ENCODE assay signal across 8 cellular contexts in the genomic region with DNA sequence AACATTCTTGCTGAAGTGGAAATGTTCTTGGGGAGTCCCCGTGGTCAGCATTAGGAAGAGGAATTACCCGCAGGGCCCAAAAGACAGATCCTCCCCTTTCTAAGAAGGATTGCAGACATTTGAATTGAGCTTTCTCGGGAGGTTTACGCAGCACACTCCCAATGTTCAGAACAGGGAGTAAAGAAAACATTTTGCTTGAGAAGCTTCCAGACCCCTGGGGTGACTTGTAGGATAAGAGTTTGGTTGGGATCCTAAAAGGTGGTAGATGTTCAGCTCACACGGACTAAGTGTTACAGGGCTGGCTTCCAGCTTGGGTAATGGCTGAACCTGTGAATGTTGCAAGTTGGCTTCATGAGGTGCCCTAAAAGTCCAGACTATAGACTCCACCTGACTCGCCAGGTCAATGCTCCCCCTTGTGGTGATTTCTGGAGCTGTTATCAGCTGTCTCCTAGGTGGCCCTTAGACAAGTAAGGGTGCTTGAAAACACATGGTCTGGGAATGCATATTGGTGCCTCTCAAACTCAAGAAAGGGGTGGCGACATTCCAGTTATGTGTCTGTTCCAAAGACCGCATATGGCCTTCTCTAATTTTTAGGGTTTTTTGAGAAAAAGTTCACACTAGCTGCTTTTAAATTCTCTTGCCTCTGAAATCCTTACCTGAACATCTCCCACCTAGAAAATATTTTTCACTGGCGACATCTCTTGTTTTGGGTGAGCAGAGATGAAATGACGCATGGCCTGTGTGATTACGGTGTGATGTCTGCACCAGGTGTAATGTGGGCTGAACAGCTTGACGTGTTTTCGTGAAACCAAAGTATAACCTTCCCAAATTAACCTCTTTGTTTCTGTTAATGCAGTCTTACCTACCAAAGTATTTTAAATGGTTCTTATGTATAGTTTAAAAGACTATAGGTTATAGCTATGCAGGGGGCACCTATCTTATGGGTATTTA.
DNase-seq lines count a peak whose midpoint lies in the region; ATAC-seq, FAIRE-seq and TF ChIP-seq lines count a peak whose summit lies in the region.

No MANE protein-coding gene starts in this region.

- no peaks in the 10 kb centered on the region for H3K79me2 ChIP-seq in smooth muscle cell (ENCODE audit: low read depth)

- FAIRE-seq in RCC 7860 (lab: Jason Lieb, UNC) = no peak

- H3K9me3 ChIP-seq in left ventricle myocardium inferior (replicated peaks) = no peaks in the 10 kb centered on the region
- no peaks in the 10 kb centered on the region for H3K9me3 ChIP-seq in smooth muscle cell (replicated peaks; ENCODE audit: low read depth)

- no peaks in the 10 kb centered on the region for H3F3A ChIP-seq in smooth muscle cell (ENCODE audit: low read depth)

- H3K4me3 ChIP-seq in left ventricle myocardium inferior (no peak overlapping the region), smooth muscle cell (no peak overlapping the region)

- H3K4me1 ChIP-seq in left ventricle myocardium inferior = peaks cover 5% of the 10 kb centered on the region
- H3K4me1 ChIP-seq in smooth muscle cell (ENCODE audit: low read depth) = peaks cover 9% of the 10 kb centered on the region

- CTCF ChIA-PET in Calu3 (lab: Charles Lee) = interaction anchor here (0.6 to 1.4 kb wide), 8 partner anchors 13 to 568 kb away, joined by 3 to 8 read pairs (median 4); no protein-coding TSS in a partner anchor
- CTCF ChIA-PET in activated naive CD4-positive, alpha-beta T cell treated with anti-CD3 and anti-CD28 coated beads for 36 hours (lab: Charles Lee) = interaction anchor here (0.5 to 2.7 kb wide), 28 partner anchors 10 to 568 kb away, joined by 3 to 19 read pairs (median 4); no protein-coding TSS in a partner anchor

- H3K9me3 Mint-ChIP-seq in Calu3 (ENCODE audit: low read depth, unreplicated experiment) = no peaks in the 10 kb centered on the region
- H3K9me3 Mint-ChIP-seq in activated naive CD4-positive, alpha-beta T cell treated with anti-CD3 and anti-CD28 coated beads for 36 hours = no peaks in the 10 kb centered on the region

- TF ChIP-seq CTCF in Calu3 (IDR thresholded peaks at IDR 0.05; ENCODE audit: unreplicated experiment) (peak; percentile 58), left ventricle myocardium inferior (IDR thresholded peaks at IDR 0.05; ENCODE audit: borderline replicate concordance) (peak; percentile 78), smooth muscle cell (IDR thresholded peaks at IDR 0.05; ENCODE audit: borderline replicate concordance, insufficient read depth, poor library complexity, severe bottlenecking) (peak; percentile 83)

- H2AFZ ChIP-seq in smooth muscle cell (ENCODE audit: low read depth) = no peak overlapping the region

- H3K27me3 ChIP-seq in left ventricle myocardium inferior (ENCODE audit: low read depth) (peaks cover 6% of the 10 kb centered on the region), smooth muscle cell (ENCODE audit: low read depth) (peaks cover 9% of the 10 kb centered on the region)

- intact Hi-C loops in Calu3 (cut with micrococcal nuclease; ENCODE audit: unreplicated experiment) = loop anchor here (1.0 kb wide), 2 partner anchors 546 to 568 kb away; no protein-coding TSS in a partner anchor
- intact Hi-C loops in activated naive CD4-positive, alpha-beta T cell treated with anti-CD3 and anti-CD28 coated beads for 36 hours (cut with micrococcal nuclease) = loop anchor here (1.0 kb wide), 2 partner anchors 546 to 568 kb away; no protein-coding TSS in a partner anchor
- intact Hi-C loops in left ventricle myocardium inferior (cut with micrococcal nuclease) = no loop called here

- H3K36me3 ChIP-seq in left ventricle myocardium inferior = no peaks in the 10 kb centered on the region
- no peaks in the 10 kb centered on the region for H3K36me3 ChIP-seq in smooth muscle cell (ENCODE audit: low read depth)

- no TSS peak for BruUV-seq in Calu3 (replicated peaks; lab: Mats Ljungman, UMichigan)

- ATAC-seq in GM19438 (IDR thresholded peaks at IDR 0.05; ENCODE audit: low read depth, unreplicated experiment) (peak; percentile 75), HG03520 (IDR thresholded peaks at IDR 0.05; ENCODE audit: unreplicated experiment) (peak; percentile 91)

- H3K9ac ChIP-seq in smooth muscle cell (ENCODE audit: low read depth) = no peak overlapping the region

- no peaks in the 10 kb centered on the region for H3K4me1 Mint-ChIP-seq in Calu3 (ENCODE audit: low read depth, unreplicated experiment)
- no peaks in the 10 kb centered on the region for H3K4me1 Mint-ChIP-seq in activated naive CD4-positive, alpha-beta T cell treated with anti-CD3 and anti-CD28 coated beads for 36 hours (ENCODE audit: low read depth)

- no peaks in the 10 kb centered on the region for H4K20me1 ChIP-seq in smooth muscle cell (ENCODE audit: low read depth)

- no peak overlapping the region for H3K4me3 Mint-ChIP-seq in Calu3 (ENCODE audit: low read depth, unreplicated experiment)
- H3K4me3 Mint-ChIP-seq in activated naive CD4-positive, alpha-beta T cell treated with anti-CD3 and anti-CD28 coated beads for 36 hours = no peak overlapping the region

- DNase-seq in Calu3 (peak; percentile 81), SHP77 treated with DMSO at 0.1 percent for 48 hours (lab: John Stamatoyannopoulos, UW) (peak; percentile 55), left ventricle myocardium inferior (peak; percentile 22), smooth muscle cell (lab: John Stamatoyannopoulos, UW; ENCODE audit: unreplicated experiment) (peak; percentile 3), RCC 7860 (ENCODE audit: low spot score) (no peak)
- peak; percentile 81 for DNase-seq in activated naive CD4-positive, alpha-beta T cell treated with anti-CD3 and anti-CD28 coated beads for 36 hours

- 71% methylated on average over 13 of the region's 13 CpGs for WGBS in smooth muscle cell (ENCODE audit: low lambda C conversion rate)

- H3K27ac ChIP-seq in left ventricle myocardium inferior (replicated peaks) = no peak overlapping the region
- no peak overlapping the region for H3K27ac ChIP-seq in smooth muscle cell (ENCODE audit: low read depth)

- H3K36me3 Mint-ChIP-seq in Calu3 (ENCODE audit: insufficient read depth, unreplicated experiment) = no peaks in the 10 kb centered on the region
- H3K36me3 Mint-ChIP-seq in activated naive CD4-positive, alpha-beta T cell treated with anti-CD3 and anti-CD28 coated beads for 36 hours (ENCODE audit: low read depth) = no peaks in the 10 kb centered on the region

- H3K4me2 ChIP-seq in smooth muscle cell = no peak overlapping the region

- no peak overlapping the region for H3K27ac Mint-ChIP-seq in Calu3 (ENCODE audit: unreplicated experiment)
- H3K27ac Mint-ChIP-seq in activated naive CD4-positive, alpha-beta T cell treated with anti-CD3 and anti-CD28 coated beads for 36 hours = no peak overlapping the region

- H3K27me3 Mint-ChIP-seq in Calu3 (ENCODE audit: unreplicated experiment) = peaks cover 13% of the 10 kb centered on the region
- no peaks in the 10 kb centered on the region for H3K27me3 Mint-ChIP-seq in activated naive CD4-positive, alpha-beta T cell treated with anti-CD3 and anti-CD28 coated beads for 36 hours (ENCODE audit: low read depth)
